Comparison of ENCODE assay signal across 2 cellular contexts in the genomic region with DNA sequence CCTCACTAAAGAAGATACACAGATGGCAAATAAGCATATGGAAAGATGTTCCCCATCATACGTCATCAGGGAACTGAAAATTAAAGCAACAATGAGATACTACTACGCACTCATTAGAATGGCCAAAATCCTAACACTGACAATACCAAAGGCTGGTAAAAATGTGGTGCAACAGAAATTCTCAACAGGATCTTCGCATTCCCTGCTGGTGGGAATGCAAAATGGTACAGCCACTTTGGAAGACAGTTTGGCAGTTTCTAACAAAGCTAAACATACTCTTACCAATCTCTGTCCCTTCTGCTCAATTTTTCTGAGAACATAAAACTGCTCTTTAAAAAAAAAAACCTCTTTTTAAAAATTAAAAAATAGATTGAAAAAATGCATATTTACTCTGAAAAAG.
TF ChIP-seq lines count a peak whose summit lies in the region.

No MANE protein-coding gene starts in this region.

TF ChIP-seq in HepG2, 621 proteins besides CTCF, POLR2A, EP300 and RAD21:
- TF ChIP-seq ZNF552 (CRISPR knock-in tag; IDR thresholded peaks at IDR 0.05; ENCODE audit: borderline replicate concordance) (no peak), CREB1 (IDR thresholded peaks at IDR 0.05) (peak; percentile 47), CREB1 (CRISPR knock-in tag; IDR thresholded peaks at IDR 0.05) (no peak), ZNF615 (CRISPR knock-in tag; IDR thresholded peaks at IDR 0.05; ENCODE audit: borderline replicate concordance) (no peak), ZNF7 (CRISPR knock-in tag; IDR thresholded peaks at IDR 0.05) (peak; percentile 43; the same call in 1 of the 2 replicates), SSRP1 (CRISPR knock-in tag; IDR thresholded peaks at IDR 0.05) (no peak)
TF ChIP-seq in HepG2: peak in this region for 2.

TF ChIP-seq in H1, 55 proteins besides CTCF, POLR2A, EP300 and RAD21:
- no peak for TF ChIP-seq SP4 (IDR thresholded peaks at IDR 0.05; ENCODE audit: low read length)
- peak; percentile 70 for TF ChIP-seq TEAD4 (IDR thresholded peaks at IDR 0.05; ENCODE audit: low read depth, low read length)
- no peak for TF ChIP-seq NANOG (IDR thresholded peaks at IDR 0.05; ENCODE audit: insufficient read depth, low read depth, low read length, poor library complexity, severe bottlenecking)
- TF ChIP-seq HDAC2 (IDR thresholded peaks at IDR 0.05; ENCODE audit: borderline replicate concordance in 1 of 2, low read depth in 2 of 2, low read length in 2 of 2), result no peak
